In the genomic region with DNA sequence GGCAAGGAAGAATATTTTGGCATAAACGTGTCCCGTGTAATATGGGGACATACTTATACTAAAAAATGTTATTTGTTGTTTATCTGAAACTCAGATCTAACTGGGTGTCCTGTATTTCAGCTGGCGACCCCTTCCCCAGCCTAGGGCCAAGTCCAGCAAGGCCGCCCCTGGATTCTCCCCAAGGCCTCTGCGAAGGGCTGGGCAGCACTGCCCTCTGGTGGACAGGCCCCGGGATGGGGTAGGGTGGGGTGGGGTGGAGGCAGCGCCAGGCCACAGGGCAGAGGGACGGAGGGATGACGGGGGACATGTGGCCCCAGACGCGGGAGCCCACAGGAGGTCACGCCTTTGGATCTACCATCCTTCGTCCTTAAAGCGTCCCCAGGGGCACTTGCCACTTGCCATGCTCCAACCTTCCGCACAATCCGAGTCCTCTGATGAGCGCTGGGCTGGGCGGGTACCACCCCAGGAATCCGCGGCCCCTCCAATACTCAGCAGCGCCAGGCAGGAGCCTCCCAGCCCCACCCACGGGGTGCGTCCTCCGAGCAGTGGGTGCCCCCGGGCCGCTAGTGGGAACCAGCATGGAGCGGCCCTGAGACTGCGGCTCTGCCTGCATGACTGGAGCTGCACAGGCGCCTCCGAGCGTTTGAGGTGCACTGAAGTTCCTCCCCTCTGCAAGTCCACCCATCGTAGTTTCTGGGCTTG, we compare ENCODE assay signal across 8 cellular contexts. TPM values are rescaled to one million over a fixed set of nuclear protein-coding genes. Genes with fewer than 3 reads are reported as not detected.
DNase-seq lines count a peak whose midpoint lies in the region; ATAC-seq and TF ChIP-seq lines count a peak whose summit lies in the region.

No MANE protein-coding gene starts in this region.

- DNase-seq in AG04449 (ENCODE audit: low read depth, low spot score), result no peak
- peak; percentile 76 for DNase-seq in GM10266 (ENCODE audit: extremely low spot score)
- no peak for DNase-seq in Panc1 (ENCODE audit: low read depth, low spot score)
- no peak for DNase-seq in middle frontal gyrus (ENCODE audit: extremely low spot score, low spot score)

- TF ChIP-seq CTCF in AG04449 (IDR thresholded peaks at IDR 0.05; ENCODE audit: insufficient read depth, low read length, missing control alignments) (peak; percentile 81), GM10266 (IDR thresholded peaks at IDR 0.05; ENCODE audit: control insufficient read depth, insufficient read depth, low read depth, missing control alignments) (peak; percentile 66), Panc1 (IDR thresholded peaks at IDR 0.05) (peak; percentile 90)

- peak overlapping the region; percentile 66 for H3K27ac ChIP-seq in Panc1 (ENCODE audit: low read length)
- peak overlapping the region; percentile 66 for H3K27ac ChIP-seq in duodenal mucosa (ENCODE audit: low read depth, low read length)
- peak overlapping the region; percentile 89 to 92 for H3K27ac ChIP-seq in mucosa of rectum (ENCODE audit: low read depth in 2 of 2, low read length in 2 of 2)

- intact Hi-C loops in Panc1 (cut with micrococcal nuclease; ENCODE audit: unreplicated experiment), result no loop called here

- peak overlapping the region in 1 of 2 donors; percentile 61 for H3K9ac ChIP-seq in duodenal mucosa (ENCODE audit: low read depth in 1 of 2, low read length in 2 of 2)
- peak overlapping the region in 1 of 2 donors; percentile 68 for H3K9ac ChIP-seq in mucosa of rectum (ENCODE audit: low read depth in 1 of 2, low read length in 2 of 2)

- in situ Hi-C loops in Panc1 (cut with HindIII; ENCODE audit: low pct_unique_long_range_greater_than_20kb, low sequenced_read_pairs), result no loop called here

- CTCF ChIA-PET in AG04449 (lab: Yijun Ruan, JAX), result interaction anchor here (0.8 to 2.1 kb wide), 8 partner anchors 9 to 210 kb away, joined by 3 to 6 read pairs (median 4); no protein-coding TSS in a partner anchor
- CTCF ChIA-PET in Panc1 (lab: Charles Lee), result interaction anchor here (0.6 to 1.0 kb wide), 2 partner anchors 27 to 29 kb away, joined by 3 read pairs; no protein-coding TSS in a partner anchor

- ATAC-seq in Panc1 (peak; percentile 89), HG02571 (IDR thresholded peaks at IDR 0.05; ENCODE audit: unreplicated experiment) (no peak), GM21367 (IDR thresholded peaks at IDR 0.05; ENCODE audit: unreplicated experiment) (no peak)

- H3K9me3 ChIP-seq in Panc1 (ENCODE audit: control insufficient read depth, insufficient read depth, low read depth, low read length) (no peaks in the 10 kb centered on the region), duodenal mucosa (ENCODE audit: control insufficient read depth in 1 of 2, low read length in 2 of 2) (no peaks in the 10 kb centered on the region), mucosa of rectum (ENCODE audit: control insufficient read depth in 2 of 2, low read length in 2 of 2) (no peaks in the 10 kb centered on the region)

- POLR2A ChIA-PET in AG04449 (lab: Yijun Ruan, JAX) (no interaction called here), Panc1 (lab: Charles Lee) (interaction anchor here (0.7 kb wide), 1 partner anchor 277 kb away, joined by 4 read pairs; no protein-coding TSS in a partner anchor)

- H3K4me3 ChIP-seq in AG04449 (ENCODE audit: low read depth, low read length), result no peak overlapping the region
- H3K4me3 ChIP-seq in Panc1 (ENCODE audit: low read depth in 2 of 2, low read length in 2 of 2), result peak overlapping the region; percentile 22 to 45
- peak overlapping the region in 1 of 2 donors; percentile 29 for H3K4me3 ChIP-seq in duodenal mucosa (ENCODE audit: low read depth in 1 of 2, low read length in 2 of 2)
- H3K4me3 ChIP-seq in mucosa of rectum (ENCODE audit: low read length in 2 of 2), result peak overlapping the region; percentile 38 to 41

- no peaks in the 10 kb centered on the region for H3K27me3 ChIP-seq in Panc1 (ENCODE audit: control insufficient read depth, insufficient read depth, low read length)
- no peaks in the 10 kb centered on the region for H3K27me3 ChIP-seq in duodenal mucosa (ENCODE audit: control insufficient read depth in 1 of 2, insufficient read depth in 2 of 2, low read length in 2 of 2)
- peaks cover 0 to 8% of the 10 kb centered on the region in 2 donors for H3K27me3 ChIP-seq in mucosa of rectum (ENCODE audit: control insufficient read depth in 2 of 2, insufficient read depth in 2 of 2, low read length in 2 of 2)

- H3K4me1 ChIP-seq in Panc1 (ENCODE audit: control insufficient read depth, insufficient read depth, low read length) (peaks cover 44% of the 10 kb centered on the region), duodenal mucosa (ENCODE audit: control insufficient read depth in 1 of 2, insufficient read depth in 2 of 2, low read length in 2 of 2) (peaks cover 40 to 54% of the 10 kb centered on the region in 2 donors), mucosa of rectum (ENCODE audit: control insufficient read depth in 2 of 2, insufficient read depth in 2 of 2, low read length in 2 of 2) (peaks cover 37 to 63% of the 10 kb centered on the region in 2 donors)

- BruUV-seq in Panc1 (replicated peaks; lab: Mats Ljungman, UMichigan), result no TSS peak

- H3K36me3 ChIP-seq in Panc1 (ENCODE audit: control insufficient read depth, insufficient read depth, low read length) (no peaks in the 10 kb centered on the region), duodenal mucosa (ENCODE audit: control insufficient read depth in 1 of 2, insufficient read depth in 2 of 2, low read length in 2 of 2) (no peaks in the 10 kb centered on the region), mucosa of rectum (ENCODE audit: control insufficient read depth in 2 of 2, insufficient read depth in 2 of 2, low read length in 2 of 2) (no peaks in the 10 kb centered on the region)

RNA-seq across cellular contexts. Expression of gene AGPAT2, which starts 7.1 kb away (rescaled TPM):
- 77.9 TPM for total RNA-seq in Panc1 (2021; ENCODE audit: unreplicated experiment)
- polyA plus RNA-seq in Panc1 (2012; ENCODE audit: insufficient read length), result 118 TPM

RNA-seq across cellular contexts. Expression of gene DIPK1B, which starts 18.1 kb away (rescaled TPM):
- total RNA-seq in Panc1 (2021; ENCODE audit: unreplicated experiment), result 10.6 TPM
- polyA plus RNA-seq in Panc1 (2012; ENCODE audit: insufficient read length), result 26.9 TPM

RNA-seq across cellular contexts. Expression of gene EGFL7, which starts 31.6 kb away (rescaled TPM):
- 42.3 TPM for total RNA-seq in Panc1 (2021; ENCODE audit: unreplicated experiment)
- polyA plus RNA-seq in Panc1 (2012; ENCODE audit: insufficient read length), result 81.9 TPM

RNA-seq across cellular contexts. Expression of gene LCN10, which starts 48.4 kb away (rescaled TPM):
- not detected for total RNA-seq in Panc1 (2021; ENCODE audit: unreplicated experiment)
- polyA plus RNA-seq in Panc1 (2012; ENCODE audit: insufficient read length), result not detected

RNA-seq across cellular contexts. Expression of gene LCN6, which starts 54.0 kb away (rescaled TPM):
- total RNA-seq in Panc1 (2021; ENCODE audit: unreplicated experiment), result not detected
- polyA plus RNA-seq in Panc1 (2012; ENCODE audit: insufficient read length), result not detected
